In genomic region chr12:89760783-89761182, GRCh38 we compare ENCODE assay signal across 19 cellular contexts. TPM values are rescaled to one million over a fixed set of nuclear protein-coding genes. Genes with fewer than 3 reads are reported as not detected.
DNase-seq lines count a peak whose midpoint lies in the region; ATAC-seq, FAIRE-seq and TF ChIP-seq lines count a peak whose summit lies in the region.
"Had no signal": no experiment of that assay in that cellular context is flagged by ENCODE, and none has a peak within 500 bp of the region (broad histone marks: within the 10 kb centered on the region; RNA-seq: fewer than 3 reads in every experiment).

No MANE protein-coding gene starts in this region.

- no peaks in the 10 kb centered on the region for H3K27me3 Mint-ChIP-seq in CD4-positive, alpha-beta memory T cell
- peaks cover 6 to 13% (median 7%) of the 10 kb centered on the region in 3 donors for H3K27me3 Mint-ChIP-seq in immature natural killer cell (ENCODE audit: low read depth in 3 of 3)

- FAIRE-seq in HTR-8/SVneo (lab: Jason Lieb, UNC) = no peak
- FAIRE-seq: colon, K562 had no signal

- no peak overlapping the region for H3K27ac ChIP-seq in CD4-positive, alpha-beta memory T cell (ENCODE audit: low read depth, low read length)
- H3K27ac ChIP-seq in HCT116 (ENCODE audit: low read depth, low read length) = no peak overlapping the region
- H3K27ac ChIP-seq in OCI-LY7 (ENCODE audit: low read depth, low read length, poor library complexity, severe bottlenecking) = no peak overlapping the region
- H3K27ac ChIP-seq: ascending aorta had no signal

- no peaks in the 10 kb centered on the region for H3K27me3 ChIP-seq in CD4-positive, alpha-beta memory T cell (ENCODE audit: insufficient read depth, low read length)
- no peaks in the 10 kb centered on the region for H3K27me3 ChIP-seq in HCT116 (ENCODE audit: insufficient read depth, low read length)
- H3K27me3 ChIP-seq: ascending aorta had no signal

- ATAC-seq in HCT116 = no peak
- no peak for ATAC-seq in HG02798 (IDR thresholded peaks at IDR 0.05; ENCODE audit: poor library complexity, unreplicated experiment)
- ATAC-seq in HG02623 (IDR thresholded peaks at IDR 0.05; ENCODE audit: unreplicated experiment) = no peak
- ATAC-seq: K562, left ventricle myocardium superior had no signal

- peak overlapping the region; percentile 22 to 78 (median 66) for H3K4me3 Mint-ChIP-seq in CD4-positive, alpha-beta memory T cell
- peak overlapping the region; percentile 69 to 82 (median 78) for H3K4me3 Mint-ChIP-seq in immature natural killer cell
- H3K4me3 Mint-ChIP-seq: H9, nephron had no signal

- peaks cover 44 to 90% (median 61%) of the 10 kb centered on the region in 4 donors for H3K4me1 Mint-ChIP-seq in CD4-positive, alpha-beta memory T cell
- peaks cover 69 to 81% of the 10 kb centered on the region in 2 donors for H3K4me1 Mint-ChIP-seq in immature natural killer cell
- H3K4me1 Mint-ChIP-seq: H9, nephron had no signal

- H3K4me2 ChIP-seq in HCT116 (ENCODE audit: low read length) = no peak overlapping the region
- peak overlapping the region; percentile 30; the same call in 1 of the 2 replicates for H3K4me2 ChIP-seq in OCI-LY7 (ENCODE audit: low read length)

- peaks cover 0 to 6% (median 3%) of the 10 kb centered on the region in 8 donors for H3K9me3 Mint-ChIP-seq in CD4-positive, alpha-beta memory T cell
- no peaks in the 10 kb centered on the region for H3K9me3 Mint-ChIP-seq in immature natural killer cell
- H3K9me3 Mint-ChIP-seq: H9, nephron had no signal

- no peaks in the 10 kb centered on the region for H3K79me2 ChIP-seq in HCT116 (ENCODE audit: insufficient read depth, low read length)
- H3K79me2 ChIP-seq in OCI-LY7 (ENCODE audit: insufficient read depth, low read depth, low read length) = no peaks in the 10 kb centered on the region

- BruUV-seq in HCT116 (replicated peaks; lab: Mats Ljungman, UMichigan) (no TSS peak), OCI-LY7 (replicated peaks; lab: Mats Ljungman, UMichigan) (no TSS peak)

- no peak for TF ChIP-seq RAD21 in HCT116 (IDR thresholded peaks at IDR 0.05; ENCODE audit: low read depth)

- intact Hi-C loops in CD4-positive, alpha-beta memory T cell (cut with micrococcal nuclease) = loop anchor here (5.0 kb wide), 2 partner anchors 122 to 192 kb away; no protein-coding TSS in a partner anchor
- intact Hi-C loops in HCT116 (cut with micrococcal nuclease) = no loop called here
- intact Hi-C loops in OCI-LY7 (cut with micrococcal nuclease; ENCODE audit: unreplicated experiment) = no loop called here

- RAD21 ChIA-PET in HCT116 (lab: Charles Lee; ENCODE audit: low non-redundant PET in 1 of 2, low total read pairs in 2 of 2, uncharacterized antibody in 2 of 2, unreplicated experiment in 2 of 2) = no interaction called here

- POLR2A ChIA-PET in CD4-positive, alpha-beta memory T cell (lab: Charles Lee; ENCODE audit: partially characterized antibody) = interaction anchor here (0.6 to 5.8 kb wide), 8 partner anchors 12 to 316 kb away, joined by 3 to 83 read pairs (median 4); partner anchors contain the start of gene ATP2B1
- POLR2A ChIA-PET in HCT116 (lab: Charles Lee) = no interaction called here
- POLR2A ChIA-PET in OCI-LY7 (lab: Charles Lee) = interaction anchor here (0.8 to 1.3 kb wide), 2 partner anchors 11 to 73 kb away, joined by 3 to 7 read pairs; no protein-coding TSS in a partner anchor

- TF ChIP-seq POLR2A in HCT116 (IDR thresholded peaks at IDR 0.05; ENCODE audit: borderline replicate concordance, extremely low read depth, insufficient read depth, insufficient read length) = no peak

- CTCF ChIA-PET in CD4-positive, alpha-beta memory T cell (lab: Charles Lee; ENCODE audit: partially characterized antibody) = interaction anchor here (2.5 kb wide), 1 partner anchor 51 kb away, joined by 11 read pairs; the partner anchor contains the start of gene ATP2B1
- CTCF ChIA-PET in HCT116 (lab: Charles Lee) (no interaction called here), OCI-LY7 (lab: Charles Lee; ENCODE audit: unreplicated experiment) (no interaction called here)

- peak overlapping the region; percentile 64 for H2AFZ ChIP-seq in HCT116 (ENCODE audit: low read depth, low read length, poor library complexity, severe bottlenecking)
- peak overlapping the region; percentile 73 for H2AFZ ChIP-seq in OCI-LY7 (ENCODE audit: low read length)

- H3K4me3 ChIP-seq in CD4-positive, alpha-beta memory T cell (ENCODE audit: low read length in 2 of 2) = no peak overlapping the region
- H3K4me3 ChIP-seq in HCT116 (replicated peaks in 1 of 2; ENCODE audit: low read depth in 1 of 2, low read length in 2 of 2) (no peak overlapping the region), OCI-LY7 (ENCODE audit: low read depth, low read length, poor library complexity, severe bottlenecking) (no peak overlapping the region)
- H3K4me3 ChIP-seq: ascending aorta, K562 had no signal

- no peaks in the 10 kb centered on the region for H3K36me3 ChIP-seq in CD4-positive, alpha-beta memory T cell (ENCODE audit: insufficient read depth, low read length)
- H3K36me3 ChIP-seq in HCT116 (ENCODE audit: control insufficient read depth in 1 of 2, insufficient read depth in 2 of 2, low read length in 2 of 2) = no peaks in the 10 kb centered on the region
- no peaks in the 10 kb centered on the region; the same call in 1 of the 2 replicates for H3K36me3 ChIP-seq in OCI-LY7 (ENCODE audit: insufficient read depth, low read length)
- H3K36me3 ChIP-seq: ascending aorta had no signal

- H3K27ac Mint-ChIP-seq in CD4-positive, alpha-beta memory T cell = peak overlapping the region in 6 of 7 donors; percentile 57 to 94 (median 85)
- H3K27ac Mint-ChIP-seq in immature natural killer cell = peak overlapping the region; percentile 79 to 95 (median 90)
- H3K27ac Mint-ChIP-seq: H9, nephron had no signal

- DNase-seq in CD4-positive, alpha-beta memory T cell = peak in 4 of 5 donors; percentile 61 to 69 (median 62)
- DNase-seq in HCT116 (ENCODE audit: low read depth, low spot score) = no peak
- DNase-seq in OCI-LY7 (ENCODE audit: low spot score) = peak; percentile 13
- DNase-seq in immature natural killer cell = peak; percentile 77 to 81 (median 80)
- DNase-seq in HT-29 (ENCODE audit: low spot score) = no peak
- no peak for DNase-seq in HTR-8/SVneo (ENCODE audit: insufficient read length, low spot score)
- DNase-seq: activated effector memory CD4-positive, alpha-beta T cell treated with Interleukin-2 at 50 U/mL for 16 hours; H9; left ventricle myocardium superior; NCI-H1436 treated with DMSO at 0.1 percent for 48 hours; NCI-H2227 treated with DMSO at 0.1 percent for 48 hours; SIG-M5; stimulated activated CD4-positive, alpha-beta T cell treated with anti-CD3 and anti-CD28 coated beads, Interleukin-15, amount 100 ng/mL, for 24 hours had no signal

- H3K36me3 Mint-ChIP-seq in CD4-positive, alpha-beta memory T cell = peaks cover 0 to 5% of the 10 kb centered on the region in 2 donors
- peaks cover 0 to 4% (median 3%) of the 10 kb centered on the region in 3 donors for H3K36me3 Mint-ChIP-seq in immature natural killer cell

- peaks cover 52% of the 10 kb centered on the region for H3K4me1 ChIP-seq in CD4-positive, alpha-beta memory T cell (ENCODE audit: insufficient read depth, low read length)
- H3K4me1 ChIP-seq in HCT116 (ENCODE audit: control insufficient read depth in 1 of 2, insufficient read depth in 2 of 2, low read length in 2 of 2) (peaks cover 3 to 18% of the 10 kb centered on the region in 2 experiments; a peak in 2 of 4 replicates), OCI-LY7 (ENCODE audit: insufficient read depth, low read length, poor library complexity, severe bottlenecking) (peaks cover 31% of the 10 kb centered on the region)
- H3K4me1 ChIP-seq: ascending aorta had no signal

- H4K20me1 ChIP-seq in HCT116 (ENCODE audit: insufficient read depth) (no peaks in the 10 kb centered on the region), OCI-LY7 (ENCODE audit: insufficient read depth, low read length) (no peaks in the 10 kb centered on the region)

- H3K9me3 ChIP-seq in CD4-positive, alpha-beta memory T cell (ENCODE audit: control insufficient read depth in 1 of 2, low read length in 2 of 2) = no peaks in the 10 kb centered on the region
- H3K9me3 ChIP-seq in HCT116 (ENCODE audit: control insufficient read depth in 1 of 2, insufficient read depth in 1 of 2, low read depth in 1 of 2, low read length in 2 of 2) (no peaks in the 10 kb centered on the region), OCI-LY7 (ENCODE audit: low read length) (no peaks in the 10 kb centered on the region)
- H3K9me3 ChIP-seq: ascending aorta had no signal

- H3K9me2 ChIP-seq in HCT116 (ENCODE audit: insufficient read depth) = no peaks in the 10 kb centered on the region
- H3K9me2 ChIP-seq in OCI-LY7 (ENCODE audit: insufficient read depth, low read length) = no peaks in the 10 kb centered on the region

- no peak for TF ChIP-seq CTCF in HCT116 (IDR thresholded peaks at IDR 0.05 in 2 of 3, conservative IDR thresholded peaks at IDR 0.05 in 1 of 3; ENCODE audit: borderline replicate concordance in 1 of 3, insufficient read depth in 1 of 3, low read depth in 2 of 3, low read length in 2 of 3)
- TF ChIP-seq CTCF in OCI-LY7 (conservative IDR thresholded peaks at IDR 0.05; ENCODE audit: low read length) = no peak; the same call in 1 of the 2 replicates

- no peak overlapping the region for H3K9ac ChIP-seq in HCT116 (ENCODE audit: low read length)

TF ChIP-seq in HCT116, 20 proteins besides CTCF, POLR2A, EP300 and RAD21:
- no peak for TF ChIP-seq ATF3 (IDR thresholded peaks at IDR 0.05)
- TF ChIP-seq TCF7L2 (IDR thresholded peaks at IDR 0.05; ENCODE audit: borderline replicate concordance, extremely low read depth, insufficient read depth, insufficient read length) = no peak
- no peak for TF ChIP-seq FOSL1 (IDR thresholded peaks at IDR 0.05; ENCODE audit: low read depth)
- no peak for TF ChIP-seq ZFX (IDR thresholded peaks at IDR 0.05)

RNA-seq across cellular contexts. Expression of gene ATP2B1, which starts 52.1 kb away (rescaled TPM):
- total RNA-seq in CD4-positive, alpha-beta memory T cell = 10 to 100 TPM; 84.2 to 86.0 TPM
- 10 to 100 TPM; 57.3 to 61.0 TPM for polyA plus RNA-seq in CD4-positive, alpha-beta memory T cell
- 62.4 TPM for total RNA-seq in HCT116 (2021; ENCODE audit: unreplicated experiment)
- polyA plus RNA-seq in HCT116 (2012) = 18.0 and 22.5 TPM in 2 replicates
- 62.8 and 74.9 TPM in 2 replicates for total RNA-seq in OCI-LY7 (2014; rRNA removed; shearing (Covaris generic))
- total RNA-seq in OCI-LY7 (2022) = 58.5 and 61.7 TPM in 2 replicates
- polyA plus RNA-seq in immature natural killer cell = 10 to 100 TPM; 15.6 to 29.5 (median 17.8) TPM
- total RNA-seq in HT-29 (2014; rRNA removed; shearing (Covaris generic)) = 19.1 and 29.3 TPM in 2 replicates

Comparison
In these comparisons a context has a peak if more than half of its experiments do, and no peak if none do; other contexts are left out.
1. DNase-seq: peak in CD4-positive, alpha-beta memory T cell (4 of 5), OCI-LY7 (single experiment) and immature natural killer cell (3 of 3); none in HCT116 (single experiment), HT-29 (single experiment) and HTR-8/SVneo (single experiment).